ENCODE assay signal across 33 cellular contexts in the genomic region with DNA sequence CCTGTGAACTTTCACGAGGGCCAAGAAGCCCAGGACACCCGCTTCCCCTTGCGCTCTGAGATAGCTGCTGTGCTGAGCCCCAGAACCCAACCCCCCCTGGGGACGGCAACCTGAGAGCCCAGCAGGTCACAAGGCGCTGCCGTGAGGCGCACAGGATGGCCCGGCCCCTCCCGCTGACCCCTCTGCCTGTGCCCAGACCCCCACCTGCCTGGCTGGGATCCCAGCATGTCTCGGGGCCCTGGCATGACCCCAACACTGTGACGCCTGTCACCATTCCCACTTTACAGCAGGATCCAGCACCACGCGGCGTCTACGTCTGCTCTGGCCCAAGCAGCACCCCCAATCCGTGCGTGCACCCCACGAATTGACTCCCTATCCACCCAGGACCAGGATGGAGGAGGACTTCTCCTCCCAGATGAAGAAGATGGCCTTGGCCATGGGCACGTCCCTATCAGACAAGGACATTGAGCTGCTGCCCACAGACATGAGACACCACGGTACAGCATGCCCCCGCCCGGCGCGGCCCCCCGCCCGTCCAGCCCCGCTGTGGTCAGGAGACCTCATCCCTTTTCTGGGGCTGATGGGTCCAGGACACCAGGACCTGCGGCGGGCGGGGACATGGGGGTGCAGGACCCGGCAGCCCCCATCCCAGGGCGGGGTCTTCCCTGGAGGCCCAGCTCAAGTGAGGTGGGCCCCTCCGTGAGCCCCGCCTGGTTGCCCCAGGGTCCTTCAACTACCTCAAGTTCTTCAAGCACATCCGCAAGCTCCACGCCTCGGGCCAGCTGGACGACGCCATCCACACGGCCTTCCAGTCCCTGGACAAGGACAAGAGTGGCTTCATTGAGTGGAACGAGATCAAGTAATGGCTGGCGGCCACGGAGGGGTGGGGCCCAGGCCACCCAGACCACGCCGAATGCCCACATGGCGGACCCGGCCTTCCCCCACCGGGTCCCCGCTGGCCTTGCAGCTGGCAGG. TPM values are rescaled to one million over a fixed set of nuclear protein-coding genes. Genes with fewer than 3 reads are reported as not detected.
"Had no signal": no experiment of that assay in that cellular context is flagged by ENCODE, and none has a peak within 500 bp of the region (broad histone marks: within the 10 kb centered on the region; RNA-seq: fewer than 3 reads in every experiment).

No MANE protein-coding gene starts in this region.

- H3K4me1 ChIP-seq: adrenal gland, body of pancreas, breast epithelium had no signal

- H3K36me3 ChIP-seq: adrenal gland, brain microvascular endothelial cell, breast epithelium, WERI-Rb-1 had no signal

- H3K27ac ChIP-seq: adrenal gland, body of pancreas, brain microvascular endothelial cell, breast epithelium had no signal

- H3K4me3 ChIP-seq: adrenal gland, body of pancreas, breast epithelium had no signal

- H3K27me3 ChIP-seq: adrenal gland, body of pancreas, brain microvascular endothelial cell had no signal

- ATAC-seq: activated CD4-positive, alpha-beta T cell treated with anti-CD3 and anti-CD28 coated beads for 36 hours; activated CD4-positive, CD25-positive, alpha-beta regulatory T cell treated with anti-CD3 and anti-CD28 coated beads, Interleukin-2, amount 50 U/mL, for 24 hours; activated CD8-positive, alpha-beta memory T cell treated with anti-CD3 and anti-CD28 coated beads, Interleukin-2, amount 10 ng/mL, durations not matched to agents 7 days and 5 days; activated CD8-positive, alpha-beta T cell treated with anti-CD3 and anti-CD28 coated beads, Interleukin-2, amount 10 ng/mL, durations not matched to agents 7 days and 5 days; body of pancreas; WTC11 had no signal

- DNase-seq: activated CD4-positive, alpha-beta memory T cell treated with anti-CD3 and anti-CD28 coated beads, Interleukin-2, amount 10 ng/mL, durations not matched to agents 7 days and 5 days; activated CD4-positive, alpha-beta T cell treated with anti-CD3 and anti-CD28 coated beads for 1 hour; activated CD4-positive, alpha-beta T cell treated with anti-CD3 and anti-CD28 coated beads for 36 hours; activated CD4-positive, alpha-beta T cell treated with anti-CD3 and anti-CD28 coated beads for 48 hours; activated CD4-positive, alpha-beta T cell treated with anti-CD3 and anti-CD28 coated beads, Interleukin-2, amount 10 ng/mL, durations not matched to agents 7 days and 5 days; activated CD4-positive, alpha-beta T cell treated with anti-CD3 and anti-CD28 coated beads, Interleukin-2, amount 50 U/mL, for 48 hours; activated CD4-positive, CD25-positive, alpha-beta regulatory T cell; activated CD8-positive, alpha-beta memory T cell treated with anti-CD3 and anti-CD28 coated beads for 24 hours; activated CD8-positive, alpha-beta memory T cell treated with anti-CD3 and anti-CD28 coated beads, Interleukin-2, amount 10 ng/mL, durations not matched to agents 7 days and 5 days; activated CD8-positive, alpha-beta memory T cell treated with anti-CD3 and anti-CD28 coated beads, Interleukin-2, amount 50 U/mL, for 48 hours; activated CD8-positive, alpha-beta T cell treated with anti-CD3 and anti-CD28 coated beads, Interleukin-2, amount 10 ng/mL, durations not matched to agents 7 days and 5 days; activated effector memory CD4-positive, alpha-beta T cell treated with Interleukin-2 at 50 U/mL for 16 hours; activated gamma-delta T cell; activated naive CD4-positive, alpha-beta T cell treated with anti-CD3 and anti-CD28 coated beads, Interleukin-2, amount 10 ng/mL, durations not matched to agents 7 days and 5 days; activated naive CD4-positive, alpha-beta T cell treated with Interleukin-2 at 50 U/mL for 16 hours; activated naive CD8-positive, alpha-beta T cell treated with anti-CD3 and anti-CD28 coated beads for 36 hours; activated T-cell treated with anti-CD3 and anti-CD28 coated beads, Interleukin-2, amount 50 U/mL, for 24 hours; activated T-cell treated with anti-CD3 and anti-CD28 coated beads, Interleukin-2, amount 50 U/mL, for 48 hours; adrenal gland; amniotic stem cell; aorta; body of pancreas; brain microvascular endothelial cell; cerebellar nuclear complex; T-helper 1 cell; T-helper 2 cell; T-helper 9 cell; WERI-Rb-1 had no signal

- H3K9me3 ChIP-seq: adrenal gland, body of pancreas had no signal

RNA-seq across cellular contexts. Expression of a gene that starts 15.8 kb away (rescaled TPM):
- total RNA-seq: activated CD4-positive, alpha-beta memory T cell treated with anti-CD3 and anti-CD28 coated beads, Interleukin-2, amount 10 ng/mL, durations not matched to agents 7 days and 5 days; activated CD4-positive, alpha-beta T cell treated with anti-CD3 and anti-CD28 coated beads for 36 hours; activated CD4-positive, alpha-beta T cell treated with anti-CD3 and anti-CD28 coated beads, Interleukin-2, amount 10 ng/mL, durations not matched to agents 7 days and 5 days; activated CD8-positive, alpha-beta memory T cell treated with anti-CD3 and anti-CD28 coated beads, Interleukin-2, amount 10 ng/mL, durations not matched to agents 7 days and 5 days; activated CD8-positive, alpha-beta T cell treated with anti-CD3 and anti-CD28 coated beads, Interleukin-2, amount 10 ng/mL, durations not matched to agents 7 days and 5 days; activated naive CD8-positive, alpha-beta T cell treated with anti-CD3 and anti-CD28 coated beads for 36 hours; activated T-helper 2 cell treated with anti-CD3 and anti-CD28 coated beads, Interferon-gamma antibody, Interleukin-2, Interleukin-4, amounts not matched to agents 10 μg/mL and 5 μg/mL and 100 μg/mL, durations not matched to agents 14 hours and 24 hours and 36 hours; adrenal gland; aorta; astrocyte; body of pancreas; breast epithelium; WTC11 had no signal
- polyA plus RNA-seq: adrenal gland, aorta had no signal
